In genomic region chr5:171175746-171176145, GRCh38 we compare ENCODE assay signal across 25 cellular contexts.
"Had no signal": no experiment of that assay in that cellular context is flagged by ENCODE, and none has a peak within 500 bp of the region (broad histone marks: within the 10 kb centered on the region; RNA-seq: fewer than 3 reads in every experiment).

No MANE protein-coding gene starts in this region.

- H3K9me3 ChIP-seq: ascending aorta, body of pancreas, colonic mucosa, esophagus squamous epithelium, gastroesophageal sphincter had no signal

- H3K27ac ChIP-seq: ascending aorta, body of pancreas, colonic mucosa, epithelial cell of prostate, esophagus squamous epithelium, gastroesophageal sphincter had no signal

- H3K27me3 Mint-ChIP-seq: activated naive CD4-positive, alpha-beta T cell treated with anti-CD3 and anti-CD28 coated beads, Interleukin-2, amount 10 ng/mL, durations not matched to agents 7 days and 5 days had no signal

- H3K27me3 ChIP-seq: ascending aorta, body of pancreas, colonic mucosa, esophagus squamous epithelium, gastroesophageal sphincter had no signal

- H3K36me3 Mint-ChIP-seq: activated naive CD4-positive, alpha-beta T cell treated with anti-CD3 and anti-CD28 coated beads, Interleukin-2, amount 10 ng/mL, durations not matched to agents 7 days and 5 days; activated naive CD4-positive, alpha-beta T cell treated with anti-CD3 and anti-CD28 coated beads, Interleukin-2, amount 50 U/mL, for 72 hours; activated naive CD8-positive, alpha-beta T cell treated with anti-CD3 and anti-CD28 coated beads, Interleukin-2, amount 10 ng/mL, durations not matched to agents 7 days and 5 days had no signal

- ATAC-seq: activated CD8-positive, alpha-beta T cell treated with anti-CD3 and anti-CD28 coated beads for 36 hours; activated naive CD4-positive, alpha-beta T cell treated with anti-CD3 and anti-CD28 coated beads, Interleukin-2, amount 50 U/mL, for 72 hours; body of pancreas; gastroesophageal sphincter had no signal

- H3K4me3 Mint-ChIP-seq: activated CD8-positive, alpha-beta T cell treated with anti-CD3 and anti-CD28 coated beads for 36 hours; activated naive CD4-positive, alpha-beta T cell treated with anti-CD3 and anti-CD28 coated beads, Interleukin-2, amount 10 ng/mL, durations not matched to agents 7 days and 5 days; activated naive CD8-positive, alpha-beta T cell treated with anti-CD3 and anti-CD28 coated beads, Interleukin-2, amount 10 ng/mL, durations not matched to agents 7 days and 5 days; activated T-helper 1 cell treated with anti-CD3 and anti-CD28 coated beads, Interleukin-12 subunit alpha, Interleukin-12 subunit beta, Interleukin-2, Interleukin-4 antibody, amounts not matched to agents 30 ng/mL and 10 ng/mL and 1 ng/mL, durations not matched to agents 14 hours and 24 hours and 36 hours had no signal

- H3K36me3 ChIP-seq: ascending aorta, colonic mucosa, esophagus squamous epithelium, gastroesophageal sphincter had no signal

- H3K4me1 ChIP-seq: ascending aorta, body of pancreas, colonic mucosa, esophagus squamous epithelium, gastroesophageal sphincter had no signal

- DNase-seq: activated CD4-positive, alpha-beta T cell treated with anti-CD3 and anti-CD28 coated beads for 48 hours; activated CD4-positive, alpha-beta T cell treated with anti-CD3 and anti-CD28 coated beads, Interleukin-2, amount 50 U/mL, for 1 hour; activated CD4-positive, alpha-beta T cell treated with anti-CD3 and anti-CD28 coated beads, Interleukin-2, amount 50 U/mL, for 48 hours; activated CD4-positive, CD25-positive, alpha-beta regulatory T cell; activated CD8-positive, alpha-beta memory T cell treated with anti-CD3 and anti-CD28 coated beads for 24 hours; activated CD8-positive, alpha-beta T cell treated with anti-CD3 and anti-CD28 coated beads for 36 hours; activated gamma-delta T cell; activated naive CD4-positive, alpha-beta T cell; activated naive CD4-positive, alpha-beta T cell treated with anti-CD3 and anti-CD28 coated beads, Interleukin-2, amount 10 ng/mL, durations not matched to agents 7 days and 5 days; activated naive CD8-positive, alpha-beta T cell treated with anti-CD3 and anti-CD28 coated beads, Interleukin-2, amount 10 ng/mL, durations not matched to agents 7 days and 5 days; activated T-cell treated with anti-CD3 and anti-CD28 coated beads, Interleukin-2, amount 50 U/mL, for 1 hour; activated T-cell treated with anti-CD3 and anti-CD28 coated beads, Interleukin-2, amount 50 U/mL, for 48 hours; body of pancreas; caudate nucleus; colonic mucosa; effector CD8-positive, alpha-beta T cell; esophagus squamous epithelium; foreskin melanocyte; head of caudate nucleus; T-helper 2 cell had no signal

- H3K4me1 Mint-ChIP-seq: activated naive CD4-positive, alpha-beta T cell treated with anti-CD3 and anti-CD28 coated beads, Interleukin-2, amount 10 ng/mL, durations not matched to agents 7 days and 5 days; activated naive CD8-positive, alpha-beta T cell treated with anti-CD3 and anti-CD28 coated beads, Interleukin-2, amount 10 ng/mL, durations not matched to agents 7 days and 5 days had no signal

- H3K9me3 Mint-ChIP-seq: activated CD8-positive, alpha-beta T cell treated with anti-CD3 and anti-CD28 coated beads for 36 hours; activated T-helper 1 cell treated with anti-CD3 and anti-CD28 coated beads, Interleukin-12 subunit alpha, Interleukin-12 subunit beta, Interleukin-2, Interleukin-4 antibody, amounts not matched to agents 30 ng/mL and 10 ng/mL and 1 ng/mL, durations not matched to agents 14 hours and 24 hours and 36 hours had no signal

- H3K4me3 ChIP-seq: ascending aorta, body of pancreas, colonic mucosa, esophagus squamous epithelium, gastroesophageal sphincter had no signal

- H3K27ac Mint-ChIP-seq: activated CD8-positive, alpha-beta T cell treated with anti-CD3 and anti-CD28 coated beads for 36 hours; activated naive CD4-positive, alpha-beta T cell treated with anti-CD3 and anti-CD28 coated beads, Interleukin-2, amount 10 ng/mL, durations not matched to agents 7 days and 5 days; activated naive CD4-positive, alpha-beta T cell treated with anti-CD3 and anti-CD28 coated beads, Interleukin-2, amount 50 U/mL, for 72 hours; activated naive CD8-positive, alpha-beta T cell treated with anti-CD3 and anti-CD28 coated beads, Interleukin-2, amount 10 ng/mL, durations not matched to agents 7 days and 5 days; activated T-helper 1 cell treated with anti-CD3 and anti-CD28 coated beads, Interleukin-12 subunit alpha, Interleukin-12 subunit beta, Interleukin-2, Interleukin-4 antibody, amounts not matched to agents 30 ng/mL and 10 ng/mL and 1 ng/mL, durations not matched to agents 14 hours and 24 hours and 36 hours had no signal
